1 cellular context compared by ENCODE assay signal in the genomic region with DNA sequence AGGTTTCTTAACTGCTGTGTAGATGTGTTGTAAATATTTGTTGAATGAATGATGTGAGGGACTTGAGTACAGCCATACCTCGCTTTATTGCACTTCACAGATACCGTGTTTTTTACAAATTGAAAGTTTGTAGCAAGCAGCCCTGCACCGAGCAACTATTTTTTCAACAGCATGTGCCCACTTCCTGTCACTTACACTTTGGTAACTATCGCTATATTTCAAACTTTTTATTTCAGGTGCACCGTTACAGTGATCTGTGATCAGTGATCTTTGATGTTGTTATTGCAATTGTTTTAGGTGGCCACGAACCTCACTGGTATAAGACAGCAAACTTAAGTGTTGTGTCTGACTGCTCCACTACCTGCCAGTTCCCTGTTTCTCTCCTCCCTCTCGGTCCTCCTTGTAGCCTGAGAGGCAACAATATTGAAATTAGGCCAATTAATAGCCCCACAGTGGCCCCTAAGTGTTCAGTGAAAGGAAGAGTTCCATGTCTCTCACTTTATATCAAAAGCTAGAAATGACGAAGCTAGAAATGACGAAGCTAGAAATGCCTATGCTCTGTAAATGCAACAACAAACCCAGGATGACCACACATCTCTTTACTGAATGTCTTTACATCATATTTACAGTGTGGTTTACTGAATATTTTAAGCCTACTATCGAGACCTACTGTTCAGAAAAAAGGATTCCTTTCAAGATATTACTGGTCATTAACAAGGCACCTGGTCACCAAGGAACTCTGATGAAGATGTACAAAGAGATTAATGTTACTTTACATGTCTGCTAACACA.
TF ChIP-seq lines count a peak whose summit lies in the region.

No MANE protein-coding gene starts in this region.

TF ChIP-seq in WTC11, 78 proteins besides CTCF, POLR2A, EP300 and RAD21 (continued from another document):
- TF ChIP-seq, protein P1, sequence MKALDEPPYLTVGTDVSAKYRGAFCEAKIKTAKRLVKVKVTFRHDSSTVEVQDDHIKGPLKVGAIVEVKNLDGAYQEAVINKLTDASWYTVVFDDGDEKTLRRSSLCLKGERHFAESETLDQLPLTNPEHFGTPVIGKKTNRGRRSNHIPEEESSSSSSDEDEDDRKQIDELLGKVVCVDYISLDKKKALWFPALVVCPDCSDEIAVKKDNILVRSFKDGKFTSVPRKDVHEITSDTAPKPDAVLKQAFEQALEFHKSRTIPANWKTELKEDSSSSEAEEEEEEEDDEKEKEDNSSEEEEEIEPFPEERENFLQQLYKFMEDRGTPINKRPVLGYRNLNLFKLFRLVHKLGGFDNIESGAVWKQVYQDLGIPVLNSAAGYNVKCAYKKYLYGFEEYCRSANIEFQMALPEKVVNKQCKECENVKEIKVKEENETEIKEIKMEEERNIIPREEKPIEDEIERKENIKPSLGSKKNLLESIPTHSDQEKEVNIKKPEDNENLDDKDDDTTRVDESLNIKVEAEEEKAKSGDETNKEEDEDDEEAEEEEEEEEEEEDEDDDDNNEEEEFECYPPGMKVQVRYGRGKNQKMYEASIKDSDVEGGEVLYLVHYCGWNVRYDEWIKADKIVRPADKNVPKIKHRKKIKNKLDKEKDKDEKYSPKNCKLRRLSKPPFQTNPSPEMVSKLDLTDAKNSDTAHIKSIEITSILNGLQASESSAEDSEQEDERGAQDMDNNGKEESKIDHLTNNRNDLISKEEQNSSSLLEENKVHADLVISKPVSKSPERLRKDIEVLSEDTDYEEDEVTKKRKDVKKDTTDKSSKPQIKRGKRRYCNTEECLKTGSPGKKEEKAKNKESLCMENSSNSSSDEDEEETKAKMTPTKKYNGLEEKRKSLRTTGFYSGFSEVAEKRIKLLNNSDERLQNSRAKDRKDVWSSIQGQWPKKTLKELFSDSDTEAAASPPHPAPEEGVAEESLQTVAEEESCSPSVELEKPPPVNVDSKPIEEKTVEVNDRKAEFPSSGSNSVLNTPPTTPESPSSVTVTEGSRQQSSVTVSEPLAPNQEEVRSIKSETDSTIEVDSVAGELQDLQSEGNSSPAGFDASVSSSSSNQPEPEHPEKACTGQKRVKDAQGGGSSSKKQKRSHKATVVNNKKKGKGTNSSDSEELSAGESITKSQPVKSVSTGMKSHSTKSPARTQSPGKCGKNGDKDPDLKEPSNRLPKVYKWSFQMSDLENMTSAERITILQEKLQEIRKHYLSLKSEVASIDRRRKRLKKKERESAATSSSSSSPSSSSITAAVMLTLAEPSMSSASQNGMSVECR (CRISPR knock-in tag; IDR thresholded peaks at IDR 0.05; ENCODE audit: borderline replicate concordance), result no peak
- no peak for TF ChIP-seq GABPB1 (CRISPR knock-in tag; IDR thresholded peaks at IDR 0.05)
- TF ChIP-seq TEAD4 (CRISPR knock-in tag; IDR thresholded peaks at IDR 0.05), result no peak
- no peak for TF ChIP-seq SMAD4 (CRISPR knock-in tag; IDR thresholded peaks at IDR 0.05)
- TF ChIP-seq ZBTB21 (CRISPR knock-in tag; IDR thresholded peaks at IDR 0.05; ENCODE audit: borderline replicate concordance), result no peak
- no peak for TF ChIP-seq GRHL2 (CRISPR knock-in tag; IDR thresholded peaks at IDR 0.05; ENCODE audit: insufficient replicate concordance, severe bottlenecking)
- TF ChIP-seq, protein P2, sequence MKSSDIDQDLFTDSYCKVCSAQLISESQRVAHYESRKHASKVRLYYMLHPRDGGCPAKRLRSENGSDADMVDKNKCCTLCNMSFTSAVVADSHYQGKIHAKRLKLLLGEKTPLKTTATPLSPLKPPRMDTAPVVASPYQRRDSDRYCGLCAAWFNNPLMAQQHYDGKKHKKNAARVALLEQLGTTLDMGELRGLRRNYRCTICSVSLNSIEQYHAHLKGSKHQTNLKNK (CRISPR knock-in tag; IDR thresholded peaks at IDR 0.05), result no peak
- TF ChIP-seq TEAD1 (CRISPR knock-in tag; IDR thresholded peaks at IDR 0.05), result no peak
- TF ChIP-seq ETV6 (CRISPR knock-in tag; IDR thresholded peaks at IDR 0.05), result no peak
